Comparison of ENCODE assay signal across 22 cellular contexts in the genomic region with DNA sequence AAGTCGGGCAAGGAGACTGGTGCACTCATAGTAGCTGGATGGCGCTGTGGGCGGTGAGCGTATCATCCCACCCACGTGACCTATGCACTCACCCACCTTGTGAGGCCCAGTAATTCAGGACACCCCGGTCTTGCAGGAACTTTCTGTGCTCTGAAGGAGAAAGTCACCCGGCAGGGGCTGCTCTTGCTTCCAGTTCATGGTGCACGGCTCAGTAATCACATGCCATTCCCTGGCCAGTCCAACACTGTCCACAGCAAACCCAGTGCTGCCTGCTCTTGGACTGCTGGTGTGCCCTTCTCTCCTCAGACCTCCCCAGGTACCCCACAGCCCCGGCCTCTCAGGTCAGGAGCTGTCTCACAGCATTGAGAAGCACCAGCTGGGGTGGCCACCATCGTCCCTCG. TPM values are rescaled to one million over a fixed set of nuclear protein-coding genes. Genes with fewer than 3 reads are reported as not detected.
DNase-seq lines count a peak whose midpoint lies in the region; ATAC-seq and TF ChIP-seq lines count a peak whose summit lies in the region.
"Had no signal": no experiment of that assay in that cellular context is flagged by ENCODE, and none has a peak within 500 bp of the region (broad histone marks: within the 10 kb centered on the region; RNA-seq: fewer than 3 reads in every experiment).

No MANE protein-coding gene starts in this region.

- POLR2A ChIA-PET in activated CD4-positive, alpha-beta T cell treated with anti-CD3 and anti-CD28 coated beads for 36 hours (lab: Charles Lee): no interaction called here

- no peak for ATAC-seq in activated CD4-positive, alpha-beta T cell treated with anti-CD3 and anti-CD28 coated beads for 36 hours
- ATAC-seq in GM18873 (IDR thresholded peaks at IDR 0.05; ENCODE audit: low FRiP score, unreplicated experiment) (no peak), gastroesophageal sphincter (no peak)
- ATAC-seq: body of pancreas, heart left ventricle, pancreas had no signal

- H3K9me3 ChIP-seq in effector memory CD4-positive, alpha-beta T cell (ENCODE audit: control insufficient read depth, low read length): no peaks in the 10 kb centered on the region
- H3K9me3 ChIP-seq in osteoblast (ENCODE audit: low read depth, low read length): no peaks in the 10 kb centered on the region
- no peaks in the 10 kb centered on the region for H3K9me3 ChIP-seq in gastroesophageal sphincter
- H3K9me3 ChIP-seq: body of pancreas, esophagus muscularis mucosa, heart left ventricle, pancreas had no signal

- H3K27me3 ChIP-seq in effector memory CD4-positive, alpha-beta T cell (replicated peaks; ENCODE audit: control insufficient read depth, insufficient read depth, low read length, poor library complexity, severe bottlenecking): no peaks in the 10 kb centered on the region
- no peaks in the 10 kb centered on the region for H3K27me3 ChIP-seq in osteoblast (ENCODE audit: insufficient read depth, low read length)
- peaks cover 29% of the 10 kb centered on the region for H3K27me3 ChIP-seq in gastroesophageal sphincter
- H3K27me3 ChIP-seq: heart left ventricle had no signal

- H3K4me1 Mint-ChIP-seq in activated CD4-positive, alpha-beta T cell treated with anti-CD3 and anti-CD28 coated beads for 36 hours: peaks cover 32% of the 10 kb centered on the region
- H3K4me1 Mint-ChIP-seq in IgD-negative memory B cell: peaks cover 7 to 16% (median 16%) of the 10 kb centered on the region in 3 donors

- TF ChIP-seq CTCF in osteoblast (IDR thresholded peaks at IDR 0.05; ENCODE audit: extremely low read depth, low read depth, low read length): no peak
- TF ChIP-seq CTCF in gastroesophageal sphincter (IDR thresholded peaks at IDR 0.05): no peak

- H4K20me1 ChIP-seq in osteoblast (ENCODE audit: insufficient read depth, low read length): no peaks in the 10 kb centered on the region

- no peak for TF ChIP-seq EP300 in gastroesophageal sphincter (IDR thresholded peaks at IDR 0.05)

- H3K36me3 Mint-ChIP-seq in activated CD4-positive, alpha-beta T cell treated with anti-CD3 and anti-CD28 coated beads for 36 hours (ENCODE audit: low read depth): no peaks in the 10 kb centered on the region
- H3K36me3 Mint-ChIP-seq in IgD-negative memory B cell: peaks cover 4% of the 10 kb centered on the region

- intact Hi-C loops in activated CD4-positive, alpha-beta T cell treated with anti-CD3 and anti-CD28 coated beads for 36 hours (cut with DNase I, micrococcal nuclease): loop anchor here in 1 of 2 experiments (5.0 kb wide), 1 partner anchor 155 kb away; no protein-coding TSS in a partner anchor

- no peaks in the 10 kb centered on the region for H3K9me3 Mint-ChIP-seq in activated CD4-positive, alpha-beta T cell treated with anti-CD3 and anti-CD28 coated beads for 36 hours (ENCODE audit: low read depth)
- no peaks in the 10 kb centered on the region for H3K9me3 Mint-ChIP-seq in IgD-negative memory B cell

- no peak overlapping the region for H3K4me3 Mint-ChIP-seq in activated CD4-positive, alpha-beta T cell treated with anti-CD3 and anti-CD28 coated beads for 36 hours
- no peak overlapping the region for H3K4me3 Mint-ChIP-seq in IgD-negative memory B cell

- no peaks in the 10 kb centered on the region for H3K79me2 ChIP-seq in osteoblast (ENCODE audit: insufficient read depth, low read length)

- H3K4me1 ChIP-seq in effector memory CD4-positive, alpha-beta T cell (ENCODE audit: control insufficient read depth, insufficient read depth, low read length, poor library complexity, severe bottlenecking): peaks cover 40% of the 10 kb centered on the region
- H3K4me1 ChIP-seq in osteoblast (ENCODE audit: insufficient read depth, low read length) (peaks cover 10% of the 10 kb centered on the region), gastroesophageal sphincter (peaks cover 0 to 16% (median 0%) of the 10 kb centered on the region in 3 donors)
- H3K4me1 ChIP-seq: body of pancreas, pancreas had no signal

- TF ChIP-seq POLR2A in gastroesophageal sphincter (IDR thresholded peaks at IDR 0.05): no peak

- no CpG with 5 or more reads among the region's 11 CpGs for WGBS in gastroesophageal sphincter (ENCODE audit: low coverage in 1 of 2), 2 donors

- H3K36me3 ChIP-seq in effector memory CD4-positive, alpha-beta T cell (ENCODE audit: control insufficient read depth, insufficient read depth, low read length): no peaks in the 10 kb centered on the region
- H3K36me3 ChIP-seq in osteoblast (ENCODE audit: insufficient read depth, low read length) (no peaks in the 10 kb centered on the region), gastroesophageal sphincter (no peaks in the 10 kb centered on the region)
- H3K36me3 ChIP-seq: esophagus muscularis mucosa, heart left ventricle, pancreas had no signal

- H3K4me3 ChIP-seq in effector memory CD4-positive, alpha-beta T cell (ENCODE audit: insufficient read depth, low read depth, low read length, poor library complexity, severe bottlenecking): no peak overlapping the region
- H3K4me3 ChIP-seq in osteoblast (ENCODE audit: insufficient read depth, low read length) (no peak overlapping the region), gastroesophageal sphincter (no peak overlapping the region)
- H3K4me3 ChIP-seq: body of pancreas, esophagus muscularis mucosa, heart left ventricle, pancreas had no signal

- no peak overlapping the region for H3K4me2 ChIP-seq in osteoblast (ENCODE audit: insufficient read depth, low read length)

- no peaks in the 10 kb centered on the region for H3K27me3 Mint-ChIP-seq in activated CD4-positive, alpha-beta T cell treated with anti-CD3 and anti-CD28 coated beads for 36 hours
- H3K27me3 Mint-ChIP-seq in IgD-negative memory B cell: no peaks in the 10 kb centered on the region

- CTCF ChIA-PET in activated CD4-positive, alpha-beta T cell treated with anti-CD3 and anti-CD28 coated beads for 36 hours (lab: Charles Lee): interaction anchor here (1.5 to 2.5 kb wide), 3 partner anchors 15 to 107 kb away, joined by 4 to 9 read pairs (median 6); no protein-coding TSS in a partner anchor

- peak overlapping the region; percentile 40 for H3K27ac Mint-ChIP-seq in activated CD4-positive, alpha-beta T cell treated with anti-CD3 and anti-CD28 coated beads for 36 hours
- H3K27ac Mint-ChIP-seq in IgD-negative memory B cell: peak overlapping the region in 2 of 3 donors; percentile 69 to 80

- no peak for DNase-seq in activated CD4-positive, alpha-beta T cell treated with anti-CD3 and anti-CD28 coated beads for 36 hours
- no peak for DNase-seq in activated CD4-positive, alpha-beta T cell treated with anti-CD3 and anti-CD28 coated beads for 1 hour
- DNase-seq in effector memory CD4-positive, alpha-beta T cell: no peak
- DNase-seq in osteoblast (ENCODE audit: insufficient read length, low spot score, missing footprints) (peak; percentile 25), SW 1271 (lab: John Stamatoyannopoulos, UW) (no peak)
- DNase-seq: body of pancreas; dermis blood vessel endothelial cell; heart left ventricle; islet precursor cell; MV-4-11; NCI-H2029; NCI-H510A; pancreas; stimulated activated naive CD4-positive, alpha-beta T cell treated with Interleukin-2 at 50 U/mL for 16 hours had no signal

- peak overlapping the region; percentile 90 for H3K27ac ChIP-seq in effector memory CD4-positive, alpha-beta T cell (ENCODE audit: insufficient read depth, low read length, poor library complexity, severe bottlenecking)
- H3K27ac ChIP-seq in osteoblast (ENCODE audit: low read depth, low read length) (no peak overlapping the region), gastroesophageal sphincter (no peak overlapping the region)
- H3K27ac ChIP-seq: body of pancreas, esophagus muscularis mucosa, pancreas, VCaP had no signal

- H2AFZ ChIP-seq in osteoblast (ENCODE audit: low read length): no peak overlapping the region

RNA-seq across cellular contexts. Expression of a gene that starts 16.4 kb away (rescaled TPM):
- total RNA-seq in activated CD4-positive, alpha-beta T cell treated with anti-CD3 and anti-CD28 coated beads for 36 hours: 10 to 100 TPM; 23.9 to 28.4 TPM
- 160 TPM for polyA plus RNA-seq in IgD-negative memory B cell
- total RNA-seq in osteoblast (7.1 and 8.3 TPM in 2 replicates), gastroesophageal sphincter (10 to 100 TPM in 1 of 4 donors, 1 to 10 TPM in 3; 7.3 to 20.5 (median 8.5) TPM)

RNA-seq across cellular contexts. Expression of a gene that starts 19.9 kb away (rescaled TPM):
- total RNA-seq in activated CD4-positive, alpha-beta T cell treated with anti-CD3 and anti-CD28 coated beads for 36 hours: not detected
- 2.1 TPM for polyA plus RNA-seq in IgD-negative memory B cell
- total RNA-seq in osteoblast (39.1 and 74.0 TPM in 2 replicates), gastroesophageal sphincter (10 to 100 TPM; 12.6 to 23.2 (median 18.8) TPM)

RNA-seq across cellular contexts. Expression of a gene that starts 22.2 kb away (rescaled TPM):
- total RNA-seq in activated CD4-positive, alpha-beta T cell treated with anti-CD3 and anti-CD28 coated beads for 36 hours: not detected
- 24.4 TPM for polyA plus RNA-seq in IgD-negative memory B cell
- total RNA-seq in osteoblast: 4.0 and 5.3 TPM in 2 replicates
- 10 to 100 TPM in 1 of 4 donors, 1 to 10 TPM in 2, under 1 TPM in 1; 0.57 to 11.2 (median 2.3) TPM for total RNA-seq in gastroesophageal sphincter
- total RNA-seq: A673 had no signal

RNA-seq across cellular contexts. Expression of a gene that starts 50.2 kb away (rescaled TPM):
- total RNA-seq in activated CD4-positive, alpha-beta T cell treated with anti-CD3 and anti-CD28 coated beads for 36 hours: under 1 TPM in 1 of 2 experiments, not detected in 1; 0.16 TPM
- polyA plus RNA-seq in IgD-negative memory B cell: 1.1 TPM
- not detected in 2 replicates for total RNA-seq in osteoblast
- total RNA-seq in gastroesophageal sphincter: not detected
- total RNA-seq: A673, body of pancreas, dermis blood vessel endothelial cell, esophagus muscularis mucosa, heart left ventricle, mononuclear cell, urinary bladder had no signal
- polyA plus RNA-seq: urinary bladder had no signal

Comparison
In these comparisons a context has a peak if more than half of its experiments do, and no peak if none do; other contexts are left out.
1. RNA of a gene that starts 19.9 kb away (total RNA-seq): 39.1 to 74.0 TPM in osteoblast and 12.6 to 23.2 TPM in gastroesophageal sphincter; not detected in activated CD4-positive, alpha-beta T cell treated with anti-CD3 and anti-CD28 coated beads for 36 hours; every median in the first group is over 10 times any median in the second.